In the genomic region with DNA sequence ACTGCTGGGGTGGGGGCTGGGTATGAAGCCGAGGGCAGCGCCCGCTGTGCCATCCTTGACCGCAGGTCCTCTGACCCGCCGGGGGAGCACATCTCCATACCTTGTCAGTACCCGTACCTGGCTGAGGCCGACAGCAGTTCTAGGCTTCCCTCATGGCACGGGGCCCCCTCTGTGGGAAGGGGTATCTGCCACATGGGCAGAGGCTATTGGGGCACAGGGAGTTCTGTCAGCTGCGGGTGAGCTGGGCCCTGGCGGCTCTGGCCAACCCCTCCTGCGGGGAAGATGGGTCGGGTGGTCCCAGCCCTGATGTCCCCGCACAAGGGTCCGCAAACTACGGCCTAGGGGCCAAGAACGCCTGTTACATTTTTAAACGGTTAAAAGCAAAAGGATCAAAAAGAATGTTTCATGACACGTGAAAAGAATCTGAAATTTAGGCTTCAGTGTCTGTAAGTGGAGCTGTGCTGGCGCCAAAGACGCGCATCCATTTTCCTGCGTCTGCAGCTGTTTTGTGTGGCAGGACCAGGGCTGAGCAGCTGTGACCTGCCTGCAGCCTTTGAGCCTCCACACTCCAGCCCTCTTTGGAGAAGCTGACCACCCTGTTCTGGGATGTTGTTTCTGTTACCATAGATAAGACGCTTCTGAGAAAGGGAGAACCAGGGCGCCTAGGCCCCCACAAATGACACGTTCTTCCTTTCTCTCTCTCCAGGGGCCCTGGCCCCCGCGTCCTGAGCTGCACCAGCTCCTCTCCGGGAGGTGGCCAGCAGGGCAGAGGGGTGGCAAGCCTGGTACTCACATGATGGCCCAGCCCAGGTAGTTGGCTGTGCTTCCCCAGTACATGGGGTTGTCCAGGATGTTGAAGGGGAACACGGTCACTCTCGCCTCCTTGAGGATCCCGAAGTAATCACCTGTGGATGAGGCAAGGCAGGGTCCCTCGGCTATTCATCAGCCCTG, we compare ENCODE assay signal across 28 cellular contexts. TPM values are rescaled to one million over a fixed set of nuclear protein-coding genes. Genes with fewer than 3 reads are reported as not detected.
DNase-seq lines count a peak whose midpoint lies in the region; ATAC-seq, FAIRE-seq and TF ChIP-seq lines count a peak whose summit lies in the region.
"Had no signal": no experiment of that assay in that cellular context is flagged by ENCODE, and none has a peak within 500 bp of the region (broad histone marks: within the 10 kb centered on the region; RNA-seq: fewer than 3 reads in every experiment).

No MANE protein-coding gene starts in this region.

- no peak for FAIRE-seq in kidney (lab: Jason Lieb, UNC)
- FAIRE-seq: endothelial cell of umbilical vein had no signal

- no peak overlapping the region for H3K4me3 Mint-ChIP-seq in activated T-helper 17 cell treated with anti-CD3 and anti-CD28 coated beads, Interleukin-2, amount 50 U/mL, for 72 hours
- H3K4me3 Mint-ChIP-seq in stimulated activated effector memory CD8-positive, alpha-beta T cell treated with anti-CD3 and anti-CD28 coated beads, Interleukin-12 subunit alpha, Interleukin-12 subunit beta, amount 100 ng/mL, for 72 hours = no peak overlapping the region
- H3K4me3 Mint-ChIP-seq in activated CD4-positive, alpha-beta T cell treated with anti-CD3 and anti-CD28 coated beads for 36 hours = no peak overlapping the region
- H3K4me3 Mint-ChIP-seq: activated CD4-positive, alpha-beta T cell treated with anti-CD3 and anti-CD28 coated beads, Interleukin-2, amount 10 ng/mL, durations not matched to agents 7 days and 5 days; activated naive CD4-positive, alpha-beta T cell treated with anti-CD3 and anti-CD28 coated beads, Interleukin-2, amount 50 U/mL, for 24 hours; activated T-helper 1 cell treated with anti-CD3 and anti-CD28 coated beads, Interleukin-12 subunit alpha, Interleukin-12 subunit beta, Interleukin-2, Interleukin-4 antibody, amounts not matched to agents 30 ng/mL and 10 ng/mL and 1 ng/mL, durations not matched to agents 14 hours and 24 hours and 36 hours; CD4-positive, CD25-positive, alpha-beta regulatory T cell; naive B cell; T-helper 1 cell treated with Interleukin-12 subunit alpha and Interleukin-12 subunit beta and Interleukin-4 antibody, amounts not matched to agents 30 μg/mL and 1 μg/mL, for 36 hours had no signal

- H4K20me1 ChIP-seq in IMR-90 (ENCODE audit: insufficient read depth, low read length) = peaks cover 22% of the 10 kb centered on the region

- dilution Hi-C loops in IMR-90 (cut with HindIII; ENCODE audit: low sequenced_read_pairs, unreplicated experiment) = no loop called here

- no peak overlapping the region for H2BK15ac ChIP-seq in IMR-90 (ENCODE audit: low read depth, low read length)

- ATAC-seq in IMR-90 (ENCODE audit: low read depth) (no peak), HG03108 (IDR thresholded peaks at IDR 0.05; ENCODE audit: unreplicated experiment) (no peak)
- ATAC-seq in activated T-helper 17 cell treated with anti-CD3 and anti-CD28 coated beads, Interleukin-2, amount 50 U/mL, for 72 hours (replicated peaks) = no peak
- no peak for ATAC-seq in stimulated activated effector memory CD8-positive, alpha-beta T cell treated with anti-CD3 and anti-CD28 coated beads, Interleukin-12 subunit alpha, Interleukin-12 subunit beta, amount 100 ng/mL, for 72 hours
- ATAC-seq in activated CD4-positive, alpha-beta T cell treated with anti-CD3 and anti-CD28 coated beads for 36 hours = no peak
- ATAC-seq: Panc1; stimulated activated naive CD8-positive, alpha-beta T cell treated with anti-CD3 and anti-CD28 coated beads, Interleukin-15, Interleukin-2, amounts not matched to agents 100 U/mL and 50 U/mL, for 24 hours had no signal

- no peaks in the 10 kb centered on the region for H3K36me3 ChIP-seq in IMR-90 (ENCODE audit: control insufficient read depth, insufficient read depth, low read length)
- no peaks in the 10 kb centered on the region for H3K36me3 ChIP-seq in kidney (ENCODE audit: control insufficient read depth in 1 of 2, insufficient read depth in 2 of 2, low read length in 2 of 2)
- H3K36me3 ChIP-seq: SJSA1, thyroid gland had no signal

- no peak for DNase-seq in IMR-90
- peak; percentile 52 for DNase-seq in kidney
- no peak for DNase-seq in stimulated activated effector memory CD8-positive, alpha-beta T cell treated with anti-CD3 and anti-CD28 coated beads, Interleukin-12 subunit alpha, Interleukin-12 subunit beta, amount 100 ng/mL, for 72 hours (ENCODE audit: low spot score in 2 of 2)
- no peak for DNase-seq in activated CD4-positive, alpha-beta T cell treated with anti-CD3 and anti-CD28 coated beads for 36 hours
- DNase-seq in NCI-H1694 treated with DMSO at 0.1 percent for 48 hours (lab: John Stamatoyannopoulos, UW) = no peak
- DNase-seq: activated CD4-positive, alpha-beta T cell treated with anti-CD3 and anti-CD28 coated beads, Interleukin-2, amount 10 ng/mL, durations not matched to agents 7 days and 5 days; anterior cingulate cortex; caudate nucleus; CD4-positive, CD25-positive, alpha-beta regulatory T cell; glutamatergic neuron; kidney glomerular epithelial cell; mesendoderm; naive B cell; NCI-H1092; NCI-H187 treated with DMSO at 0.1 percent for 48 hours; NCI-H526; nucleus accumbens; stimulated activated naive CD8-positive, alpha-beta T cell treated with anti-CD3 and anti-CD28 coated beads, Interleukin-15, Interleukin-2, amounts not matched to agents 100 U/mL and 50 U/mL, for 24 hours; thyroid gland had no signal

- H4K5ac ChIP-seq in IMR-90 (ENCODE audit: low read depth, low read length) = no peak overlapping the region

- CTCF ChIA-PET in IMR-90 (lab: Yijun Ruan, JAX) = interaction anchor here (1.0 kb wide), 1 partner anchor 12 kb away, joined by 5 read pairs; a partner anchor contains a TSS
- CTCF ChIA-PET in activated CD4-positive, alpha-beta T cell treated with anti-CD3 and anti-CD28 coated beads for 36 hours (lab: Charles Lee) = interaction anchor here (0.8 to 1.3 kb wide), 2 partner anchors 12 to 28 kb away, joined by 3 to 4 read pairs; no protein-coding TSS in a partner anchor

- in situ Hi-C loops in IMR-90 (cut with MboI; ENCODE audit: low sequenced_read_pairs) = no loop called here

- no peaks in the 10 kb centered on the region for H3K79me1 ChIP-seq in IMR-90 (ENCODE audit: low read depth in 1 of 2, low read length in 2 of 2)

- peaks cover 4% of the 10 kb centered on the region; the same call in 1 of the 2 replicates for H3K9me1 ChIP-seq in IMR-90 (ENCODE audit: insufficient read depth, low read length)

- H4K91ac ChIP-seq in IMR-90 (ENCODE audit: insufficient read depth, low read depth, low read length) = no peak overlapping the region

- H2BK120ac ChIP-seq in IMR-90 (ENCODE audit: low read depth, low read length) = no peak overlapping the region

- no peak for TF ChIP-seq CTCF in IMR-90 (conservative IDR thresholded peaks at IDR 0.05; ENCODE audit: low read depth, low read length)
- no peak for TF ChIP-seq CTCF in kidney (IDR thresholded peaks at IDR 0.05; ENCODE audit: borderline replicate concordance, extremely low read depth, insufficient read depth)

- H3K18ac ChIP-seq in IMR-90 (ENCODE audit: low read depth, low read length) = no peak overlapping the region

- WGBS in IMR-90 (ENCODE audit: extremely low coverage in 2 of 2, insufficient read length in 1 of 2), 2 experiments = 91% methylated on average over 18 of the region's 33 CpGs; no CpG with 5 or more reads in 1 of the 2 experiments

- H3K9me3 ChIP-seq in IMR-90 (ENCODE audit: control insufficient read depth, insufficient read depth, low read length) (no peaks in the 10 kb centered on the region), kidney (ENCODE audit: control insufficient read depth in 1 of 2, low read length in 2 of 2) (no peaks in the 10 kb centered on the region)
- H3K9me3 ChIP-seq: SJSA1, thyroid gland had no signal

- no peak for TF ChIP-seq POLR2A in IMR-90 (IDR thresholded peaks at IDR 0.05; ENCODE audit: low read depth, low read length)

- intact Hi-C loops in IMR-90 (cut with micrococcal nuclease) = no loop called here
- intact Hi-C loops in kidney (cut with DNase I) = no loop called here
- intact Hi-C loops in activated CD4-positive, alpha-beta T cell treated with anti-CD3 and anti-CD28 coated beads for 36 hours (cut with DNase I, micrococcal nuclease) = no loop called here

- peak overlapping the region; percentile 75 for H3K27ac Mint-ChIP-seq in activated T-helper 17 cell treated with anti-CD3 and anti-CD28 coated beads, Interleukin-2, amount 50 U/mL, for 72 hours
- H3K27ac Mint-ChIP-seq in stimulated activated effector memory CD8-positive, alpha-beta T cell treated with anti-CD3 and anti-CD28 coated beads, Interleukin-12 subunit alpha, Interleukin-12 subunit beta, amount 100 ng/mL, for 72 hours = peak overlapping the region; percentile 96
- H3K27ac Mint-ChIP-seq in activated CD4-positive, alpha-beta T cell treated with anti-CD3 and anti-CD28 coated beads for 36 hours = no peak overlapping the region
- H3K27ac Mint-ChIP-seq: activated CD4-positive, alpha-beta T cell treated with anti-CD3 and anti-CD28 coated beads, Interleukin-2, amount 10 ng/mL, durations not matched to agents 7 days and 5 days; activated naive CD4-positive, alpha-beta T cell treated with anti-CD3 and anti-CD28 coated beads, Interleukin-2, amount 50 U/mL, for 24 hours; CD4-positive, CD25-positive, alpha-beta regulatory T cell; T-helper 1 cell treated with Interleukin-12 subunit alpha and Interleukin-12 subunit beta and Interleukin-4 antibody, amounts not matched to agents 30 μg/mL and 1 μg/mL, for 36 hours had no signal

- H3K4me1 ChIP-seq in IMR-90 (ENCODE audit: control insufficient read depth, insufficient read depth, low read length) (peaks cover 9% of the 10 kb centered on the region), kidney (ENCODE audit: control insufficient read depth in 1 of 2, insufficient read depth in 1 of 2, low read depth in 1 of 2, low read length in 2 of 2) (no peaks in the 10 kb centered on the region)
- H3K4me1 ChIP-seq: thyroid gland had no signal

- no peak overlapping the region for H3K9ac ChIP-seq in IMR-90 (ENCODE audit: low read depth, low read length)
- H3K9ac ChIP-seq in kidney (ENCODE audit: low read length in 2 of 2) = no peak overlapping the region

- POLR2A ChIA-PET in IMR-90 (lab: Charles Lee; ENCODE audit: unreplicated experiment) = no interaction called here
- POLR2A ChIA-PET in activated CD4-positive, alpha-beta T cell treated with anti-CD3 and anti-CD28 coated beads for 36 hours (lab: Charles Lee) = no interaction called here

- H3K27ac ChIP-seq in IMR-90 (ENCODE audit: insufficient read depth, low read length) (no peak overlapping the region), kidney (ENCODE audit: low read depth in 2 of 2, low read length in 2 of 2) (no peak overlapping the region)
- H3K27ac ChIP-seq: SJSA1, thyroid gland had no signal

- no peaks in the 10 kb centered on the region for H3K9me3 Mint-ChIP-seq in activated T-helper 17 cell treated with anti-CD3 and anti-CD28 coated beads, Interleukin-2, amount 50 U/mL, for 72 hours
- H3K9me3 Mint-ChIP-seq in stimulated activated effector memory CD8-positive, alpha-beta T cell treated with anti-CD3 and anti-CD28 coated beads, Interleukin-12 subunit alpha, Interleukin-12 subunit beta, amount 100 ng/mL, for 72 hours = no peaks in the 10 kb centered on the region
- no peaks in the 10 kb centered on the region for H3K9me3 Mint-ChIP-seq in activated CD4-positive, alpha-beta T cell treated with anti-CD3 and anti-CD28 coated beads for 36 hours (ENCODE audit: low read depth)
- H3K9me3 Mint-ChIP-seq: activated CD4-positive, alpha-beta T cell treated with anti-CD3 and anti-CD28 coated beads, Interleukin-2, amount 10 ng/mL, durations not matched to agents 7 days and 5 days; activated naive CD4-positive, alpha-beta T cell treated with anti-CD3 and anti-CD28 coated beads, Interleukin-2, amount 50 U/mL, for 24 hours; activated T-helper 1 cell treated with anti-CD3 and anti-CD28 coated beads, Interleukin-12 subunit alpha, Interleukin-12 subunit beta, Interleukin-2, Interleukin-4 antibody, amounts not matched to agents 30 ng/mL and 10 ng/mL and 1 ng/mL, durations not matched to agents 14 hours and 24 hours and 36 hours; CD4-positive, CD25-positive, alpha-beta regulatory T cell; naive B cell; T-helper 1 cell treated with Interleukin-12 subunit alpha and Interleukin-12 subunit beta and Interleukin-4 antibody, amounts not matched to agents 30 μg/mL and 1 μg/mL, for 36 hours had no signal

- no peak overlapping the region for H3K23ac ChIP-seq in IMR-90 (ENCODE audit: low read depth, low read length)

- no peak overlapping the region for H3K14ac ChIP-seq in IMR-90 (replicated peaks; ENCODE audit: low read depth, low read length)

- no peak overlapping the region for H2BK20ac ChIP-seq in IMR-90 (ENCODE audit: low read depth, low read length)

- H2AFZ ChIP-seq in IMR-90 (replicated peaks; ENCODE audit: low read length, poor library complexity) = no peak overlapping the region

- no peak for TF ChIP-seq RAD21 in IMR-90 (IDR thresholded peaks at IDR 0.05; ENCODE audit: low read length)

- no peak overlapping the region for H3K4me3 ChIP-seq in IMR-90 (ENCODE audit: insufficient read depth, low read depth, low read length)
- no peak overlapping the region for H3K4me3 ChIP-seq in kidney (ENCODE audit: low read length in 2 of 2)
- H3K4me3 ChIP-seq: SJSA1, thyroid gland had no signal

- H3K56ac ChIP-seq in IMR-90 (ENCODE audit: extremely low read depth, insufficient read depth, low read length) = no peak overlapping the region

- no peaks in the 10 kb centered on the region for H3K27me3 Mint-ChIP-seq in activated T-helper 17 cell treated with anti-CD3 and anti-CD28 coated beads, Interleukin-2, amount 50 U/mL, for 72 hours
- H3K27me3 Mint-ChIP-seq in activated CD4-positive, alpha-beta T cell treated with anti-CD3 and anti-CD28 coated beads for 36 hours = no peaks in the 10 kb centered on the region
- H3K27me3 Mint-ChIP-seq: activated CD4-positive, alpha-beta T cell treated with anti-CD3 and anti-CD28 coated beads, Interleukin-2, amount 10 ng/mL, durations not matched to agents 7 days and 5 days; activated naive CD4-positive, alpha-beta T cell treated with anti-CD3 and anti-CD28 coated beads, Interleukin-2, amount 50 U/mL, for 24 hours; CD4-positive, CD25-positive, alpha-beta regulatory T cell; naive B cell had no signal

- H3K4me1 Mint-ChIP-seq in activated T-helper 17 cell treated with anti-CD3 and anti-CD28 coated beads, Interleukin-2, amount 50 U/mL, for 72 hours = no peaks in the 10 kb centered on the region
- peaks cover 24% of the 10 kb centered on the region for H3K4me1 Mint-ChIP-seq in stimulated activated effector memory CD8-positive, alpha-beta T cell treated with anti-CD3 and anti-CD28 coated beads, Interleukin-12 subunit alpha, Interleukin-12 subunit beta, amount 100 ng/mL, for 72 hours
- peaks cover 2% of the 10 kb centered on the region for H3K4me1 Mint-ChIP-seq in activated CD4-positive, alpha-beta T cell treated with anti-CD3 and anti-CD28 coated beads for 36 hours
- H3K4me1 Mint-ChIP-seq: activated naive CD4-positive, alpha-beta T cell treated with anti-CD3 and anti-CD28 coated beads, Interleukin-2, amount 50 U/mL, for 24 hours had no signal

- H3K4me2 ChIP-seq in IMR-90 (ENCODE audit: low read depth, low read length) = no peak overlapping the region

- peak overlapping the region; percentile 13 for H2AK9ac ChIP-seq in IMR-90 (replicated peaks; ENCODE audit: low read depth, low read length, poor library complexity)

- no peak overlapping the region for H4K8ac ChIP-seq in IMR-90 (ENCODE audit: low read depth in 2 of 2, low read length in 2 of 2)

- no peak overlapping the region for H2BK5ac ChIP-seq in IMR-90 (ENCODE audit: low read depth, low read length, poor library complexity, severe bottlenecking)

- H3K36me3 Mint-ChIP-seq in activated T-helper 17 cell treated with anti-CD3 and anti-CD28 coated beads, Interleukin-2, amount 50 U/mL, for 72 hours (ENCODE audit: low read depth) = no peaks in the 10 kb centered on the region
- no peaks in the 10 kb centered on the region for H3K36me3 Mint-ChIP-seq in stimulated activated effector memory CD8-positive, alpha-beta T cell treated with anti-CD3 and anti-CD28 coated beads, Interleukin-12 subunit alpha, Interleukin-12 subunit beta, amount 100 ng/mL, for 72 hours
- no peaks in the 10 kb centered on the region for H3K36me3 Mint-ChIP-seq in activated CD4-positive, alpha-beta T cell treated with anti-CD3 and anti-CD28 coated beads for 36 hours (ENCODE audit: low read depth)
- H3K36me3 Mint-ChIP-seq: activated naive CD4-positive, alpha-beta T cell treated with anti-CD3 and anti-CD28 coated beads, Interleukin-2, amount 50 U/mL, for 24 hours; CD4-positive, CD25-positive, alpha-beta regulatory T cell; naive B cell had no signal

- no peak overlapping the region for H3K4ac ChIP-seq in IMR-90 (ENCODE audit: low read depth, low read length)

- 0 out of 2 replicates have a peak, but pooled peaks cover 1% of the 10 kb centered on the region for H3K27me3 ChIP-seq in IMR-90 (ENCODE audit: control insufficient read depth, insufficient read depth, low read length)
- H3K27me3 ChIP-seq: SJSA1, thyroid gland had no signal

- no TSS peak for BruUV-seq in IMR-90 (replicated peaks; lab: Mats Ljungman, UMichigan)

- H2AK5ac ChIP-seq in IMR-90 (ENCODE audit: low read depth, low read length) = no peak overlapping the region

RNA-seq across cellular contexts. Expression of a gene that starts 12.7 kb away (rescaled TPM):
- total RNA-seq in IMR-90 (2012; rRNA removed) = 0.54 and 1.1 TPM in 2 replicates
- polyA plus RNA-seq in IMR-90 (2012; rRNA removed) = 1.4 and 1.8 TPM in 2 replicates
- 1.2 and 5.9 TPM in 2 replicates for polyA plus RNA-seq in IMR-90 (2012; cell fraction: cytosol; rRNA removed)
- 8.4 and 9.1 TPM in 2 replicates for polyA plus RNA-seq in IMR-90 (2012; cell fraction: nucleus; rRNA removed; ENCODE audit: low replicate concordance)
- total RNA-seq in activated T-helper 17 cell treated with anti-CD3 and anti-CD28 coated beads, Interleukin-2, amount 50 U/mL, for 72 hours = 1 to 10 TPM; 1.3 TPM
- total RNA-seq in kidney = 147 TPM
- polyA plus RNA-seq in kidney (ENCODE audit: insufficient read depth, low read depth, low replicate concordance) = 103 TPM
- under 1 TPM; 0.18 to 0.21 TPM for total RNA-seq in activated CD4-positive, alpha-beta T cell treated with anti-CD3 and anti-CD28 coated beads for 36 hours
- total RNA-seq: H4 had no signal

RNA-seq across cellular contexts. Expression of a gene that starts 32.1 kb away (rescaled TPM):
- 6.1 and 8.9 TPM in 2 replicates for total RNA-seq in IMR-90 (2012; rRNA removed)
- 9.1 and 10.1 TPM in 2 replicates for polyA plus RNA-seq in IMR-90 (2012; rRNA removed)
- 3.3 and 9.5 TPM in 2 replicates for polyA plus RNA-seq in IMR-90 (2012; cell fraction: cytosol; rRNA removed)
- polyA plus RNA-seq in IMR-90 (2012; cell fraction: nucleus; rRNA removed; ENCODE audit: low replicate concordance) = 12.6 and 13.5 TPM in 2 replicates
- 10 to 100 TPM; 12.3 to 14.9 TPM for total RNA-seq in activated T-helper 17 cell treated with anti-CD3 and anti-CD28 coated beads, Interleukin-2, amount 50 U/mL, for 72 hours
- total RNA-seq in kidney = 20.8 TPM
- polyA plus RNA-seq in kidney (ENCODE audit: insufficient read depth, low read depth, low replicate concordance) = 24.5 TPM
- 10 to 100 TPM; 12.2 to 14.3 TPM for total RNA-seq in activated CD4-positive, alpha-beta T cell treated with anti-CD3 and anti-CD28 coated beads for 36 hours

Comparison
In these comparisons a context has a peak if more than half of its experiments do, and no peak if none do; other contexts are left out.
1. RNA of a gene that starts 12.7 kb away (total RNA-seq): 147 TPM in kidney (single experiment); 1.3 TPM in activated T-helper 17 cell treated with anti-CD3 and anti-CD28 coated beads, Interleukin-2, amount 50 U/mL, for 72 hours, 0.54 to 1.1 TPM in IMR-90 and 0.18 to 0.21 TPM in activated CD4-positive, alpha-beta T cell treated with anti-CD3 and anti-CD28 coated beads for 36 hours; every median in the first group is over 10 times any median in the second.